ENCODE assay signal across 8 cellular contexts in genomic region chr1:11262171-11263049, GRCh38. TPM values are rescaled to one million over a fixed set of nuclear protein-coding genes. Genes with fewer than 3 reads are reported as not detected.
DNase-seq lines count a peak whose midpoint lies in the region; ATAC-seq and TF ChIP-seq lines count a peak whose summit lies in the region.

TSS of gene MTOR (minus strand) at chr1:11262551. CDS start at chr1:11259409, 3,142 bp downstream.

- WGBS in IMR-90 (ENCODE audit: extremely low coverage in 2 of 2, insufficient read length in 1 of 2), 2 experiments = 1% methylated on average over 22 of the region's 60 CpGs; no CpG with 5 or more reads in 1 of the 2 experiments

- peaks cover 7% of the 10 kb centered on the region for H3K9me1 ChIP-seq in IMR-90 (ENCODE audit: insufficient read depth, low read length)

- 0 out of 2 replicates have a peak, but pooled peaks have one; percentile 14 for TF ChIP-seq CTCF in IMR-90 (conservative IDR thresholded peaks at IDR 0.05; ENCODE audit: low read depth, low read length)

- peak within 1 kb of the TSS; percentile 99 for H3K4me2 ChIP-seq in IMR-90 (ENCODE audit: low read depth, low read length)

- no peak within 1 kb of the TSS for H2BK20ac ChIP-seq in IMR-90 (ENCODE audit: low read depth, low read length)

- no peaks in the 10 kb centered on the region for H4K20me1 ChIP-seq in IMR-90 (ENCODE audit: insufficient read depth, low read length)

- no peaks in the 10 kb centered on the region for H3K9me3 ChIP-seq in IMR-90 (ENCODE audit: control insufficient read depth, insufficient read depth, low read length)

- H3K27ac ChIP-seq in IMR-90 (ENCODE audit: insufficient read depth, low read length) = peak within 1 kb of the TSS; percentile 76

- peak within 1 kb of the TSS; percentile 92 for H3K14ac ChIP-seq in IMR-90 (replicated peaks; ENCODE audit: low read depth, low read length)

- no TSS peak for BruUV-seq in IMR-90 (replicated peaks; lab: Mats Ljungman, UMichigan)

- no peaks in the 10 kb centered on the region for H3K4me1 ChIP-seq in IMR-90 (ENCODE audit: control insufficient read depth, insufficient read depth, low read length)

- ATAC-seq in GM21528 (IDR thresholded peaks at IDR 0.05; ENCODE audit: low FRiP score, unreplicated experiment) = peak; percentile 97
- peak; percentile 99 for ATAC-seq in IMR-90 (ENCODE audit: low read depth)

- in situ Hi-C loops in IMR-90 (cut with MboI; ENCODE audit: low sequenced_read_pairs) = no loop called here

- H4K8ac ChIP-seq in IMR-90 (ENCODE audit: low read depth in 2 of 2, low read length in 2 of 2) = peak within 1 kb of the TSS; percentile 73 to 98

- H3K4ac ChIP-seq in IMR-90 (ENCODE audit: low read depth, low read length) = peak within 1 kb of the TSS; percentile 89

- peak within 1 kb of the TSS; percentile 85 for H2AK9ac ChIP-seq in IMR-90 (replicated peaks; ENCODE audit: low read depth, low read length, poor library complexity)

- intact Hi-C loops in IMR-90 (cut with micrococcal nuclease) = loop anchor here (10.0 kb wide), 1 partner anchor 212 kb away; the partner anchor contains the start of gene DISP3

- H3K18ac ChIP-seq in IMR-90 (ENCODE audit: low read depth, low read length) = peak within 1 kb of the TSS; percentile 68

- TF ChIP-seq RAD21 in IMR-90 (IDR thresholded peaks at IDR 0.05; ENCODE audit: low read length) = 0 out of 2 replicates have a peak, but pooled peaks have one; percentile 10

- CTCF ChIA-PET in IMR-90 (lab: Yijun Ruan, JAX) = interaction anchor here (0.6 to 1.7 kb wide), 4 partner anchors 82 to 471 kb away, joined by 3 to 5 read pairs (median 4); no protein-coding TSS in a partner anchor

- peak within 1 kb of the TSS; percentile 96 for H2AFZ ChIP-seq in IMR-90 (replicated peaks; ENCODE audit: low read length, poor library complexity)

- no peak within 1 kb of the TSS for H4K91ac ChIP-seq in IMR-90 (ENCODE audit: insufficient read depth, low read depth, low read length)

- H2AK5ac ChIP-seq in IMR-90 (ENCODE audit: low read depth, low read length) = peak within 1 kb of the TSS; percentile 36; the same call in 1 of the 2 replicates

- peak within 1 kb of the TSS; percentile 82 for H2BK5ac ChIP-seq in IMR-90 (ENCODE audit: low read depth, low read length, poor library complexity, severe bottlenecking)

- H3K9ac ChIP-seq in IMR-90 (ENCODE audit: low read depth, low read length) = peak within 1 kb of the TSS; percentile 95

- H3K23ac ChIP-seq in IMR-90 (ENCODE audit: low read depth, low read length) = peak within 1 kb of the TSS; percentile 92; the same call in 1 of the 2 replicates

- peak; percentile 65; the same call in 1 of the 2 replicates for TF ChIP-seq POLR2A in IMR-90 (IDR thresholded peaks at IDR 0.05; ENCODE audit: low read depth, low read length)

- DNase-seq in DMS153 (lab: John Stamatoyannopoulos, UW) (peak; percentile 100), IMR-90 (peak; percentile 100), OCI-M1 (lab: John Stamatoyannopoulos, UW) (peak; percentile 100), activated T-cell treated with anti-CD3 and anti-CD28 coated beads for 24 hours (ENCODE audit: low read depth) (peak; percentile 97), epidermal melanocyte (ENCODE audit: insufficient read length, low spot score) (peak; percentile 97), middle frontal gyrus (ENCODE audit: extremely low spot score, low spot score) (peak; percentile 100)
- DNase-seq in stimulated activated CD8-positive, alpha-beta memory T cell treated with anti-CD3 and anti-CD28 coated beads, Interleukin-2, amount 100 ng/mL, for 48 hours (ENCODE audit: low read depth in 2 of 2) = peak; percentile 87 to 94

- peak within 1 kb of the TSS; percentile 91 for H3K56ac ChIP-seq in IMR-90 (ENCODE audit: extremely low read depth, insufficient read depth, low read length)

- no peaks in the 10 kb centered on the region for H3K27me3 ChIP-seq in IMR-90 (ENCODE audit: control insufficient read depth, insufficient read depth, low read length)

- H4K5ac ChIP-seq in IMR-90 (ENCODE audit: low read depth, low read length) = peak within 1 kb of the TSS; percentile 91

- peaks cover 8 to 18% of the 10 kb centered on the region in 2 experiments; a peak in 2 of 4 replicates for H3K79me1 ChIP-seq in IMR-90 (ENCODE audit: low read depth in 1 of 2, low read length in 2 of 2)

- dilution Hi-C loops in IMR-90 (cut with HindIII; ENCODE audit: low sequenced_read_pairs, unreplicated experiment) = no loop called here

- POLR2A ChIA-PET in IMR-90 (lab: Charles Lee; ENCODE audit: unreplicated experiment) = interaction anchor here (1.0 kb wide), 1 partner anchor 10 kb away, joined by 3 read pairs; no protein-coding TSS in a partner anchor

- peaks cover 8% of the 10 kb centered on the region for H3K36me3 ChIP-seq in IMR-90 (ENCODE audit: control insufficient read depth, insufficient read depth, low read length)

- 0 out of 2 replicates have a peak within 1 kb of the TSS, but pooled peaks have one; percentile 34 for H2BK120ac ChIP-seq in IMR-90 (ENCODE audit: low read depth, low read length)

- H3K4me3 ChIP-seq in IMR-90 (ENCODE audit: insufficient read depth, low read depth, low read length) = peak within 1 kb of the TSS; percentile 70

- H2BK15ac ChIP-seq in IMR-90 (ENCODE audit: low read depth, low read length) = no peak within 1 kb of the TSS

TF ChIP-seq in IMR-90, 13 proteins besides CTCF, POLR2A, EP300 and RAD21:
- TF ChIP-seq NFE2L2 (IDR thresholded peaks at IDR 0.05; ENCODE audit: low read depth, low read length) = no peak
- peak; percentile 59; the same call in 1 of the 2 replicates for TF ChIP-seq MAZ (IDR thresholded peaks at IDR 0.05; ENCODE audit: borderline replicate concordance, low read depth, low read length)
- 0 out of 2 replicates have a peak, but pooled peaks have one; percentile 11 for TF ChIP-seq SMC3 (IDR thresholded peaks at IDR 0.05; ENCODE audit: low read depth, low read length)
- TF ChIP-seq CEBPB (IDR thresholded peaks at IDR 0.05; ENCODE audit: low read depth, low read length) = no peak
- no peak for TF ChIP-seq BHLHE40 (IDR thresholded peaks at IDR 0.05; ENCODE audit: low read depth, low read length)
- peak; percentile 49; the same call in 1 of the 2 replicates for TF ChIP-seq FOS (IDR thresholded peaks at IDR 0.05; ENCODE audit: low read depth, low read length)
- no peak for TF ChIP-seq RCOR1 (IDR thresholded peaks at IDR 0.05; ENCODE audit: insufficient replicate concordance, low read length)

RNA-seq across cellular contexts. Expression of gene MTOR, which starts in this region (rescaled TPM):
- 33.6 and 36.7 TPM in 2 replicates for total RNA-seq in IMR-90 (2012; rRNA removed)
- polyA plus RNA-seq in IMR-90 (2012; rRNA removed) = 19.2 and 19.5 TPM in 2 replicates
- polyA plus RNA-seq in IMR-90 (2012; cell fraction: cytosol; rRNA removed) = 6.5 and 7.2 TPM in 2 replicates
- polyA plus RNA-seq in IMR-90 (2012; cell fraction: nucleus; rRNA removed; ENCODE audit: low replicate concordance) = 35.2 and 60.7 TPM in 2 replicates

Comparison
In these comparisons a context has a peak if more than half of its experiments do, and no peak if none do; other contexts are left out.
1. Peak in every context shown above with its lines: DNase-seq, ATAC-seq, H3K4me3 ChIP-seq and H3K27ac ChIP-seq.